18 cellular contexts compared by ENCODE assay signal in genomic region chr17:54813896-54814295, GRCh38.
"Had no signal": no experiment of that assay in that cellular context is flagged by ENCODE, and none has a peak within 500 bp of the region (broad histone marks: within the 10 kb centered on the region; RNA-seq: fewer than 3 reads in every experiment).

No MANE protein-coding gene starts in this region.

- H3K4me3 Mint-ChIP-seq: endodermal cell, natural killer cell, neural crest cell had no signal

- H3K36me3 ChIP-seq: sigmoid colon, upper lobe of left lung, uterus had no signal

- H3K4me2 ChIP-seq: hepatocyte had no signal

- FAIRE-seq: endothelial cell of umbilical vein had no signal

- H3K4me1 Mint-ChIP-seq: natural killer cell, neural crest cell had no signal

- H3K4me3 ChIP-seq: coronary artery, hepatocyte, sigmoid colon, skin epidermis, upper lobe of left lung, uterus had no signal

- H3K4me1 ChIP-seq: sigmoid colon, upper lobe of left lung, uterus had no signal

- H3K36me3 Mint-ChIP-seq: natural killer cell had no signal

- H3K27ac ChIP-seq: coronary artery, hepatocyte, sigmoid colon, skin epidermis, upper lobe of left lung, uterus had no signal

- H3K79me2 ChIP-seq: hepatocyte had no signal

- ATAC-seq: left colon, left ventricle myocardium superior, natural killer cell had no signal

- H3K9me3 Mint-ChIP-seq: endodermal cell, neural crest cell had no signal

- H3K27ac Mint-ChIP-seq: endodermal cell, natural killer cell had no signal

- DNase-seq: effector CD4-positive, alpha-beta T cell; endodermal cell; foreskin melanocyte; head of caudate nucleus; left colon; left ventricle myocardium superior; natural killer cell; posterior cingulate gyrus; sigmoid colon; stimulated activated CD4-positive, alpha-beta T cell treated with anti-CD3 and anti-CD28 coated beads, Interleukin-2, amount 100 ng/mL, for 48 hours; stimulated activated naive CD4-positive, alpha-beta T cell treated with Interleukin-2 at 50 U/mL for 16 hours; upper lobe of left lung; uterus had no signal

- H3K9me3 ChIP-seq: sigmoid colon, upper lobe of left lung, uterus had no signal

- H2AFZ ChIP-seq: hepatocyte had no signal

- H3K27me3 ChIP-seq: hepatocyte, sigmoid colon, upper lobe of left lung, uterus had no signal
